ENCODE assay signal across 2 cellular contexts in the genomic region with DNA sequence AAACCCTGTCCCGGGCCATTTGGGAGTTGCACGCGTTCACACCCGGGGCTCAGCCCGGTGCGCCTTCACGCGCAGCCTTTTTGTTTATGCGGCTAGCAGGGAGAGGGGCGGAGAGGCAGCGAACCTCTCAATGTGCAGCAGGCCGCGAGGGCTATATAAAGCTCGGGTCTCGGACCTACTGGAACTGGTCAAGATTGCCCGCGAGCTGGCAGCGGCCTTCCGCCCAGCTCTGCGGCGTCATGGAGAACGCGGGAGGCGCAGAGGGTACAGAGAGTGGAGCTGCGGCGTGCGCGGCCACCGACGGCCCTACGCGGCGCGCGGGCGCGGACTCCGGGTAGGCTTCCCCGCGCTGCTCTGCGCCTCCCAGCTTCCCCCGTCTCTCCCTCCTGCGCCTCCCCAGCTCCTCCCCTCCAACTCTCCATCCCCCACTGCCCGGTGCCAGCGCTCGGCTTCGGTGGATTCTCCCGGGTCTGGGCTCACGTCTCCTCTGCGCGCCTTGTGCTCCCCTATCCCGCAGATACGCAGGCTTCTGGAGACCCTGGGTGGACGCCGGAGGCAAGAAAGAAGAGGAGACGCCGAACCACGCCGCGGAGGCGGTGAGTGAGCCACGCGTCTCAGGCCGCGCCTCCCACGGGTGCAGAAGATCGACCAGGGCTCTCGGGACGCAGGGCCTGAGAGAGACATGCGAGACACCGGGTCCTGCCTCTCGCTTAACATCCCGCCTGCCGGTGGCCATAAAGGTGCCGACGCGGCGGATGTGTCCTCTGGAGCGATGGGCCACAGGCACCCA.
TF ChIP-seq lines count a peak whose summit lies in the region.

A gene with protein sequence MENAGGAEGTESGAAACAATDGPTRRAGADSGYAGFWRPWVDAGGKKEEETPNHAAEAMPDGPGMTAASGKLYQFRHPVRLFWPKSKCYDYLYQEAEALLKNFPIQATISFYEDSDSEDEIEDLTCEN (plus strand): TSS at position 183 of the 790 bp plus-strand sequence. CDS start 57 bp downstream, at position 240.

TF ChIP-seq in SK-N-SH treated with all-trans-retinoic acid at 6 μM for 48 hours, 23 proteins besides CTCF, POLR2A, EP300 and RAD21:
- TF ChIP-seq, protein P1, sequence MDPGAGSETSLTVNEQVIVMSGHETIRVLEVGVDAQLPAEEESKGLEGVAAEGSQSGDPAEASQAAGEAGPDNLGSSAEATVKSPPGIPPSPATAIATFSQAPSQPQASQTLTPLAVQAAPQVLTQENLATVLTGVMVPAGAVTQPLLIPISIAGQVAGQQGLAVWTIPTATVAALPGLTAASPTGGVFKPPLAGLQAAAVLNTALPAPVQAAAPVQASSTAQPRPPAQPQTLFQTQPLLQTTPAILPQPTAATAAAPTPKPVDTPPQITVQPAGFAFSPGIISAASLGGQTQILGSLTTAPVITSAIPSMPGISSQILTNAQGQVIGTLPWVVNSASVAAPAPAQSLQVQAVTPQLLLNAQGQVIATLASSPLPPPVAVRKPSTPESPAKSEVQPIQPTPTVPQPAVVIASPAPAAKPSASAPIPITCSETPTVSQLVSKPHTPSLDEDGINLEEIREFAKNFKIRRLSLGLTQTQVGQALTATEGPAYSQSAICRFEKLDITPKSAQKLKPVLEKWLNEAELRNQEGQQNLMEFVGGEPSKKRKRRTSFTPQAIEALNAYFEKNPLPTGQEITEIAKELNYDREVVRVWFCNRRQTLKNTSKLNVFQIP (CRISPR knock-in tag; IDR thresholded peaks at IDR 0.05; ENCODE audit: borderline replicate concordance, low read depth): no peak
- TF ChIP-seq GLIS3 (CRISPR knock-in tag; IDR thresholded peaks at IDR 0.05): no peak
- no peak for TF ChIP-seq ISL1 (CRISPR knock-in tag; IDR thresholded peaks at IDR 0.05)
- no peak for TF ChIP-seq OSR1 (CRISPR knock-in tag; IDR thresholded peaks at IDR 0.05)
- no peak for TF ChIP-seq ZFP3 (CRISPR knock-in tag; IDR thresholded peaks at IDR 0.05)
- TF ChIP-seq TOX (CRISPR knock-in tag; IDR thresholded peaks at IDR 0.05; ENCODE audit: borderline replicate concordance): no peak
- TF ChIP-seq ZFP30 (CRISPR knock-in tag; IDR thresholded peaks at IDR 0.05): no peak
- TF ChIP-seq ZNF70 (CRISPR knock-in tag; IDR thresholded peaks at IDR 0.05): no peak
- no peak for TF ChIP-seq ZC3H10 (CRISPR knock-in tag; IDR thresholded peaks at IDR 0.05)
- TF ChIP-seq, protein P2, sequence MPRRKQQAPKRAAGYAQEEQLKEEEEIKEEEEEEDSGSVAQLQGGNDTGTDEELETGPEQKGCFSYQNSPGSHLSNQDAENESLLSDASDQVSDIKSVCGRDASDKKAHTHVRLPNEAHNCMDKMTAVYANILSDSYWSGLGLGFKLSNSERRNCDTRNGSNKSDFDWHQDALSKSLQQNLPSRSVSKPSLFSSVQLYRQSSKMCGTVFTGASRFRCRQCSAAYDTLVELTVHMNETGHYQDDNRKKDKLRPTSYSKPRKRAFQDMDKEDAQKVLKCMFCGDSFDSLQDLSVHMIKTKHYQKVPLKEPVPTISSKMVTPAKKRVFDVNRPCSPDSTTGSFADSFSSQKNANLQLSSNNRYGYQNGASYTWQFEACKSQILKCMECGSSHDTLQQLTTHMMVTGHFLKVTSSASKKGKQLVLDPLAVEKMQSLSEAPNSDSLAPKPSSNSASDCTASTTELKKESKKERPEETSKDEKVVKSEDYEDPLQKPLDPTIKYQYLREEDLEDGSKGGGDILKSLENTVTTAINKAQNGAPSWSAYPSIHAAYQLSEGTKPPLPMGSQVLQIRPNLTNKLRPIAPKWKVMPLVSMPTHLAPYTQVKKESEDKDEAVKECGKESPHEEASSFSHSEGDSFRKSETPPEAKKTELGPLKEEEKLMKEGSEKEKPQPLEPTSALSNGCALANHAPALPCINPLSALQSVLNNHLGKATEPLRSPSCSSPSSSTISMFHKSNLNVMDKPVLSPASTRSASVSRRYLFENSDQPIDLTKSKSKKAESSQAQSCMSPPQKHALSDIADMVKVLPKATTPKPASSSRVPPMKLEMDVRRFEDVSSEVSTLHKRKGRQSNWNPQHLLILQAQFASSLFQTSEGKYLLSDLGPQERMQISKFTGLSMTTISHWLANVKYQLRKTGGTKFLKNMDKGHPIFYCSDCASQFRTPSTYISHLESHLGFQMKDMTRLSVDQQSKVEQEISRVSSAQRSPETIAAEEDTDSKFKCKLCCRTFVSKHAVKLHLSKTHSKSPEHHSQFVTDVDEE (CRISPR knock-in tag; IDR thresholded peaks at IDR 0.05): no peak
- no peak for TF ChIP-seq SNAI2 (CRISPR knock-in tag; IDR thresholded peaks at IDR 0.05)
- no peak for TF ChIP-seq TCF4 (CRISPR knock-in tag; IDR thresholded peaks at IDR 0.05; ENCODE audit: borderline replicate concordance)
- TF ChIP-seq RARB (CRISPR knock-in tag; IDR thresholded peaks at IDR 0.05): no peak
- TF ChIP-seq PPARA (CRISPR knock-in tag; IDR thresholded peaks at IDR 0.05; ENCODE audit: borderline replicate concordance): no peak
- TF ChIP-seq CSDC2 (CRISPR knock-in tag; IDR thresholded peaks at IDR 0.05): no peak
- no peak for TF ChIP-seq ARNTL (CRISPR knock-in tag; IDR thresholded peaks at IDR 0.05; ENCODE audit: borderline replicate concordance, low read depth)
- TF ChIP-seq, protein P3, sequence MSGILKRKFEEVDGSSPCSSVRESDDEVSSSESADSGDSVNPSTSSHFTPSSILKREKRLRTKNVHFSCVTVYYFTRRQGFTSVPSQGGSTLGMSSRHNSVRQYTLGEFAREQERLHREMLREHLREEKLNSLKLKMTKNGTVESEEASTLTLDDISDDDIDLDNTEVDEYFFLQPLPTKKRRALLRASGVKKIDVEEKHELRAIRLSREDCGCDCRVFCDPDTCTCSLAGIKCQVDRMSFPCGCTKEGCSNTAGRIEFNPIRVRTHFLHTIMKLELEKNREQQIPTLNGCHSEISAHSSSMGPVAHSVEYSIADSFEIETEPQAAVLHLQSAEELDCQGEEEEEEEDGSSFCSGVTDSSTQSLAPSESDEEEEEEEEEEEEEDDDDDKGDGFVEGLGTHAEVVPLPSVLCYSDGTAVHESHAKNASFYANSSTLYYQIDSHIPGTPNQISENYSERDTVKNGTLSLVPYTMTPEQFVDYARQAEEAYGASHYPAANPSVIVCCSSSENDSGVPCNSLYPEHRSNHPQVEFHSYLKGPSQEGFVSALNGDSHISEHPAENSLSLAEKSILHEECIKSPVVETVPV (CRISPR knock-in tag; IDR thresholded peaks at IDR 0.05): no peak
TF ChIP-seq in SK-N-SH treated with all-trans-retinoic acid at 6 μM for 48 hours: peak in this region for 0.

TF ChIP-seq in H1, 55 proteins besides CTCF, POLR2A, EP300 and RAD21 (continues in another document):
- TF ChIP-seq RFX5 (IDR thresholded peaks at IDR 0.05; ENCODE audit: borderline replicate concordance, low read depth, low read length) (no peak), CHD2 (IDR thresholded peaks at IDR 0.05; ENCODE audit: low read length) (no peak; the same call in 1 of the 2 replicates), BRCA1 (IDR thresholded peaks at IDR 0.05; ENCODE audit: low read depth, low read length) (no peak), GTF2F1 (IDR thresholded peaks at IDR 0.05; ENCODE audit: borderline replicate concordance, low read depth, low read length) (no peak), SIN3A (conservative IDR thresholded peaks at IDR 0.05 in 1 of 2, IDR thresholded peaks at IDR 0.05 in 1 of 2; ENCODE audit: low read depth in 1 of 2, low read length in 2 of 2) (peak; percentile 11 to 29; a peak in 1 of 4 replicates), EGR1 (IDR thresholded peaks at IDR 0.05; ENCODE audit: borderline replicate concordance, low read depth, low read length) (no peak), HDAC2 (IDR thresholded peaks at IDR 0.05; ENCODE audit: borderline replicate concordance in 1 of 2, low read depth in 2 of 2, low read length in 2 of 2) (no peak; a peak in 1 of 4 replicates), CHD1 (IDR thresholded peaks at IDR 0.05; ENCODE audit: low read depth, low read length) (no peak), NRF1 (IDR thresholded peaks at IDR 0.05; ENCODE audit: low read depth, low read length) (no peak), TAF7 (optimal IDR thresholded peaks at IDR 0.05; ENCODE audit: borderline replicate concordance, low read depth, low read length) (peak; percentile 55), MAFK (IDR thresholded peaks at IDR 0.05; ENCODE audit: low read depth, low read length) (no peak), SIRT6 (IDR thresholded peaks at IDR 0.05; ENCODE audit: low read length) (no peak), SRF (IDR thresholded peaks at IDR 0.05; ENCODE audit: low read depth, low read length) (no peak), FOSL1 (IDR thresholded peaks at IDR 0.05; ENCODE audit: insufficient read depth, low read depth, low read length) (no peak), CEBPB (IDR thresholded peaks at IDR 0.05; ENCODE audit: low read depth, low read length) (no peak), TBP (IDR thresholded peaks at IDR 0.05; ENCODE audit: low read depth, low read length) (no peak; the same call in 1 of the 2 replicates), POLR2AphosphoS5 (IDR thresholded peaks at IDR 0.05; ENCODE audit: low read depth, low read length) (no peak; the same call in 1 of the 2 replicates), EZH2 (IDR thresholded peaks at IDR 0.05; ENCODE audit: low read depth, low read length, severe bottlenecking) (peak; percentile 64), KDM4A (IDR thresholded peaks at IDR 0.05; ENCODE audit: low read depth, low read length, severe bottlenecking) (peak; percentile 99), ASH2L (IDR thresholded peaks at IDR 0.05; ENCODE audit: low read length) (peak; percentile 92), SP4 (IDR thresholded peaks at IDR 0.05; ENCODE audit: low read length) (no peak), RBBP5 (IDR thresholded peaks at IDR 0.05; ENCODE audit: borderline replicate concordance, low read depth, low read length) (peak; percentile 94; the same call in 1 of the 2 replicates), TAF1 (IDR thresholded peaks at IDR 0.05; ENCODE audit: low read depth, low read length) (peak; percentile 77), ZNF274 (IDR thresholded peaks at IDR 0.05; ENCODE audit: borderline replicate concordance, extremely low read depth, low read length) (no peak), SUZ12 (IDR thresholded peaks at IDR 0.05; ENCODE audit: low read length) (peak; percentile 87), JUN (IDR thresholded peaks at IDR 0.05; ENCODE audit: low read depth, low read length) (no peak), JUND (IDR thresholded peaks at IDR 0.05; ENCODE audit: low read length) (no peak), BACH1 (IDR thresholded peaks at IDR 0.05; ENCODE audit: low read length) (peak; percentile 8; the same call in 1 of the 2 replicates), SP2 (IDR thresholded peaks at IDR 0.05; ENCODE audit: low read length) (no peak), YY1 (IDR thresholded peaks at IDR 0.05; ENCODE audit: low read depth, low read length) (no peak; the same call in 1 of the 2 replicates), NANOG (IDR thresholded peaks at IDR 0.05; ENCODE audit: insufficient read depth, low read depth, low read length, poor library complexity, severe bottlenecking) (no peak), SAP30 (IDR thresholded peaks at IDR 0.05; ENCODE audit: insufficient read depth, insufficient replicate concordance, low read length) (no peak), SP1 (IDR thresholded peaks at IDR 0.05; ENCODE audit: low read depth, low read length) (no peak), KDM5A (IDR thresholded peaks at IDR 0.05; ENCODE audit: low read length) (no peak)
- TF ChIP-seq, protein P4, sequence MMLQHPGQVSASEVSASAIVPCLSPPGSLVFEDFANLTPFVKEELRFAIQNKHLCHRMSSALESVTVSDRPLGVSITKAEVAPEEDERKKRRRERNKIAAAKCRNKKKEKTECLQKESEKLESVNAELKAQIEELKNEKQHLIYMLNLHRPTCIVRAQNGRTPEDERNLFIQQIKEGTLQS (IDR thresholded peaks at IDR 0.05; ENCODE audit: insufficient read depth, low read depth, low read length): no peak
- TF ChIP-seq, protein P5, sequence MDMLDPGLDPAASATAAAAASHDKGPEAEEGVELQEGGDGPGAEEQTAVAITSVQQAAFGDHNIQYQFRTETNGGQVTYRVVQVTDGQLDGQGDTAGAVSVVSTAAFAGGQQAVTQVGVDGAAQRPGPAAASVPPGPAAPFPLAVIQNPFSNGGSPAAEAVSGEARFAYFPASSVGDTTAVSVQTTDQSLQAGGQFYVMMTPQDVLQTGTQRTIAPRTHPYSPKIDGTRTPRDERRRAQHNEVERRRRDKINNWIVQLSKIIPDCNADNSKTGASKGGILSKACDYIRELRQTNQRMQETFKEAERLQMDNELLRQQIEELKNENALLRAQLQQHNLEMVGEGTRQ (IDR thresholded peaks at IDR 0.05; ENCODE audit: low read length): no peak
- TF ChIP-seq, protein P6, sequence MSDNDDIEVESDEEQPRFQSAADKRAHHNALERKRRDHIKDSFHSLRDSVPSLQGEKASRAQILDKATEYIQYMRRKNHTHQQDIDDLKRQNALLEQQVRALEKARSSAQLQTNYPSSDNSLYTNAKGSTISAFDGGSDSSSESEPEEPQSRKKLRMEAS (IDR thresholded peaks at IDR 0.05): peak; percentile 95
- TF ChIP-seq, protein P7, sequence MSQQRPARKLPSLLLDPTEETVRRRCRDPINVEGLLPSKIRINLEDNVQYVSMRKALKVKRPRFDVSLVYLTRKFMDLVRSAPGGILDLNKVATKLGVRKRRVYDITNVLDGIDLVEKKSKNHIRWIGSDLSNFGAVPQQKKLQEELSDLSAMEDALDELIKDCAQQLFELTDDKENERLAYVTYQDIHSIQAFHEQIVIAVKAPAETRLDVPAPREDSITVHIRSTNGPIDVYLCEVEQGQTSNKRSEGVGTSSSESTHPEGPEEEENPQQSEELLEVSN (IDR thresholded peaks at IDR 0.05): peak; percentile 96
